1 cellular context compared by ENCODE assay signal in genomic region chr22:42079319-42080251, GRCh38.
TF ChIP-seq lines count a peak whose summit lies in the region.

TSS of gene SMDT1 (plus strand) at chr22:42079700. CDS start at chr22:42079769, 69 bp downstream.

TF ChIP-seq in HepG2, 621 proteins besides CTCF, POLR2A, EP300 and RAD21 (continued from another document and continues in another):
- TF ChIP-seq ZNF503 (CRISPR knock-in tag; IDR thresholded peaks at IDR 0.05): 0 out of 2 replicates have a peak, but pooled peaks have one; percentile 29
- TF ChIP-seq NKX3-1 (CRISPR knock-in tag; IDR thresholded peaks at IDR 0.05): peak; percentile 60; the same call in 1 of the 2 replicates
- TF ChIP-seq SOX5 (CRISPR knock-in tag; IDR thresholded peaks at IDR 0.05; ENCODE audit: borderline replicate concordance): no peak; the same call in 1 of the 2 replicates
- peak; percentile 85 for TF ChIP-seq ZEB1 (IDR thresholded peaks at IDR 0.05; ENCODE audit: insufficient replicate concordance, low read depth)
- peak; percentile 25 for TF ChIP-seq SRSF1 (optimal IDR thresholded peaks at IDR 0.05; ENCODE audit: low read depth, low read length)
- no peak for TF ChIP-seq TCF7 (IDR thresholded peaks at IDR 0.05; ENCODE audit: low read depth)
- TF ChIP-seq CREB1 (IDR thresholded peaks at IDR 0.05): peak; percentile 81
- peak; percentile 72; the same call in 1 of the 2 replicates for TF ChIP-seq CREB1 (CRISPR knock-in tag; IDR thresholded peaks at IDR 0.05)
- TF ChIP-seq BCL6 (CRISPR knock-in tag; IDR thresholded peaks at IDR 0.05): peak; percentile 49
- peak; percentile 84 for TF ChIP-seq NFRKB (IDR thresholded peaks at IDR 0.05)
- peak; percentile 47; the same call in 1 of the 2 replicates for TF ChIP-seq ZNF776 (CRISPR knock-in tag; IDR thresholded peaks at IDR 0.05)
- TF ChIP-seq, protein P1, sequence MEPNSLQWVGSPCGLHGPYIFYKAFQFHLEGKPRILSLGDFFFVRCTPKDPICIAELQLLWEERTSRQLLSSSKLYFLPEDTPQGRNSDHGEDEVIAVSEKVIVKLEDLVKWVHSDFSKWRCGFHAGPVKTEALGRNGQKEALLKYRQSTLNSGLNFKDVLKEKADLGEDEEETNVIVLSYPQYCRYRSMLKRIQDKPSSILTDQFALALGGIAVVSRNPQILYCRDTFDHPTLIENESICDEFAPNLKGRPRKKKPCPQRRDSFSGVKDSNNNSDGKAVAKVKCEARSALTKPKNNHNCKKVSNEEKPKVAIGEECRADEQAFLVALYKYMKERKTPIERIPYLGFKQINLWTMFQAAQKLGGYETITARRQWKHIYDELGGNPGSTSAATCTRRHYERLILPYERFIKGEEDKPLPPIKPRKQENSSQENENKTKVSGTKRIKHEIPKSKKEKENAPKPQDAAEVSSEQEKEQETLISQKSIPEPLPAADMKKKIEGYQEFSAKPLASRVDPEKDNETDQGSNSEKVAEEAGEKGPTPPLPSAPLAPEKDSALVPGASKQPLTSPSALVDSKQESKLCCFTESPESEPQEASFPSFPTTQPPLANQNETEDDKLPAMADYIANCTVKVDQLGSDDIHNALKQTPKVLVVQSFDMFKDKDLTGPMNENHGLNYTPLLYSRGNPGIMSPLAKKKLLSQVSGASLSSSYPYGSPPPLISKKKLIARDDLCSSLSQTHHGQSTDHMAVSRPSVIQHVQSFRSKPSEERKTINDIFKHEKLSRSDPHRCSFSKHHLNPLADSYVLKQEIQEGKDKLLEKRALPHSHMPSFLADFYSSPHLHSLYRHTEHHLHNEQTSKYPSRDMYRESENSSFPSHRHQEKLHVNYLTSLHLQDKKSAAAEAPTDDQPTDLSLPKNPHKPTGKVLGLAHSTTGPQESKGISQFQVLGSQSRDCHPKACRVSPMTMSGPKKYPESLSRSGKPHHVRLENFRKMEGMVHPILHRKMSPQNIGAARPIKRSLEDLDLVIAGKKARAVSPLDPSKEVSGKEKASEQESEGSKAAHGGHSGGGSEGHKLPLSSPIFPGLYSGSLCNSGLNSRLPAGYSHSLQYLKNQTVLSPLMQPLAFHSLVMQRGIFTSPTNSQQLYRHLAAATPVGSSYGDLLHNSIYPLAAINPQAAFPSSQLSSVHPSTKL (CRISPR knock-in tag; IDR thresholded peaks at IDR 0.05): peak; percentile 53; the same call in 1 of the 2 replicates
- no peak for TF ChIP-seq MLXIP (CRISPR knock-in tag; IDR thresholded peaks at IDR 0.05; ENCODE audit: borderline replicate concordance)
- TF ChIP-seq, protein P2, sequence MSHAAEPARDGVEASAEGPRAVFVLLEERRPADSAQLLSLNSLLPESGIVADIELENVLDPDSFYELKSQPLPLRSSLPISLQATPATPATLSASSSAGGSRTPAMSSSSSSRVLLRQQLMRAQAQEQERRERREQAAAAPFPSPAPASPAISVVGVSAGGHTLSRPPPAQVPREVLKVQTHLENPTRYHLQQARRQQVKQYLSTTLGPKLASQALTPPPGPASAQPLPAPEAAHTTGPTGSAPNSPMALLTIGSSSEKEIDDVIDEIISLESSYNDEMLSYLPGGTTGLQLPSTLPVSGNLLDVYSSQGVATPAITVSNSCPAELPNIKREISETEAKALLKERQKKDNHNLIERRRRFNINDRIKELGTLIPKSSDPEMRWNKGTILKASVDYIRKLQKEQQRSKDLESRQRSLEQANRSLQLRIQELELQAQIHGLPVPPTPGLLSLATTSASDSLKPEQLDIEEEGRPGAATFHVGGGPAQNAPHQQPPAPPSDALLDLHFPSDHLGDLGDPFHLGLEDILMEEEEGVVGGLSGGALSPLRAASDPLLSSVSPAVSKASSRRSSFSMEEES (CRISPR knock-in tag; IDR thresholded peaks at IDR 0.05): peak; percentile 84
- TF ChIP-seq HDAC1 (CRISPR knock-in tag; IDR thresholded peaks at IDR 0.05): peak; percentile 82
- peak; percentile 93 for TF ChIP-seq MYC (CRISPR knock-in tag; IDR thresholded peaks at IDR 0.05; ENCODE audit: borderline replicate concordance)
- TF ChIP-seq NPAS2 (CRISPR knock-in tag; IDR thresholded peaks at IDR 0.05; ENCODE audit: borderline replicate concordance): no peak
- TF ChIP-seq ZNF543 (CRISPR knock-in tag; IDR thresholded peaks at IDR 0.05): peak; percentile 44
- peak; percentile 95 for TF ChIP-seq NFYC (CRISPR knock-in tag; IDR thresholded peaks at IDR 0.05)
- TF ChIP-seq ZNF225 (CRISPR knock-in tag; IDR thresholded peaks at IDR 0.05): peak; percentile 64; the same call in 1 of the 2 replicates
- peak; percentile 73 for TF ChIP-seq ZNF331 (CRISPR knock-in tag; IDR thresholded peaks at IDR 0.05)
- TF ChIP-seq ZBTB7A (CRISPR knock-in tag; IDR thresholded peaks at IDR 0.05): no peak
- peak; percentile 74 for TF ChIP-seq TFDP2 (CRISPR knock-in tag; IDR thresholded peaks at IDR 0.05)
- no peak for TF ChIP-seq JDP2 (CRISPR knock-in tag; IDR thresholded peaks at IDR 0.05; ENCODE audit: borderline replicate concordance)
- no peak for TF ChIP-seq ZNF235 (CRISPR knock-in tag; IDR thresholded peaks at IDR 0.05; ENCODE audit: borderline replicate concordance)
- TF ChIP-seq TGIF2 (CRISPR knock-in tag; IDR thresholded peaks at IDR 0.05): peak; percentile 69; the same call in 1 of the 2 replicates
- no peak for TF ChIP-seq NONO (IDR thresholded peaks at IDR 0.05)
- peak; percentile 73 for TF ChIP-seq NONO (CRISPR knock-in tag; conservative IDR thresholded peaks at IDR 0.05)
- 0 out of 2 replicates have a peak, but pooled peaks have one; percentile 44 for TF ChIP-seq NFKBIZ (CRISPR knock-in tag; IDR thresholded peaks at IDR 0.05)
- TF ChIP-seq HNRNPH1 (optimal IDR thresholded peaks at IDR 0.05; ENCODE audit: low read depth, low read length): peak; percentile 83
- peak; percentile 90 for TF ChIP-seq ZFP36L1 (CRISPR knock-in tag; IDR thresholded peaks at IDR 0.05)
- no peak for TF ChIP-seq ZNF460 (CRISPR knock-in tag; IDR thresholded peaks at IDR 0.05; ENCODE audit: borderline replicate concordance)
- peak; percentile 23; the same call in 1 of the 2 replicates for TF ChIP-seq ZNF232 (CRISPR knock-in tag; IDR thresholded peaks at IDR 0.05; ENCODE audit: borderline replicate concordance)
- TF ChIP-seq, protein P3, sequence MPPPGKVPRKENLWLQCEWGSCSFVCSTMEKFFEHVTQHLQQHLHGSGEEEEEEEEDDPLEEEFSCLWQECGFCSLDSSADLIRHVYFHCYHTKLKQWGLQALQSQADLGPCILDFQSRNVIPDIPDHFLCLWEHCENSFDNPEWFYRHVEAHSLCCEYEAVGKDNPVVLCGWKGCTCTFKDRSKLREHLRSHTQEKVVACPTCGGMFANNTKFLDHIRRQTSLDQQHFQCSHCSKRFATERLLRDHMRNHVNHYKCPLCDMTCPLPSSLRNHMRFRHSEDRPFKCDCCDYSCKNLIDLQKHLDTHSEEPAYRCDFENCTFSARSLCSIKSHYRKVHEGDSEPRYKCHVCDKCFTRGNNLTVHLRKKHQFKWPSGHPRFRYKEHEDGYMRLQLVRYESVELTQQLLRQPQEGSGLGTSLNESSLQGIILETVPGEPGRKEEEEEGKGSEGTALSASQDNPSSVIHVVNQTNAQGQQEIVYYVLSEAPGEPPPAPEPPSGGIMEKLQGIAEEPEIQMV (CRISPR knock-in tag; IDR thresholded peaks at IDR 0.05; ENCODE audit: low read depth): peak; percentile 56; the same call in 1 of the 2 replicates
- peak; percentile 45; the same call in 1 of the 2 replicates for TF ChIP-seq ZNF691 (CRISPR knock-in tag; IDR thresholded peaks at IDR 0.05; ENCODE audit: borderline replicate concordance, low read depth)
- TF ChIP-seq ZNF747 (CRISPR knock-in tag; IDR thresholded peaks at IDR 0.05; ENCODE audit: borderline replicate concordance): 0 out of 2 replicates have a peak, but pooled peaks have one; percentile 18
- TF ChIP-seq RBM39 (IDR thresholded peaks at IDR 0.05; ENCODE audit: low read depth, low read length, poor library complexity, severe bottlenecking): peak; percentile 84
- no peak for TF ChIP-seq ATAD3A (CRISPR knock-in tag; IDR thresholded peaks at IDR 0.05)
- peak; percentile 31 for TF ChIP-seq TARDBP (CRISPR knock-in tag; IDR thresholded peaks at IDR 0.05)
- no peak; the same call in 1 of the 2 replicates for TF ChIP-seq ZNF333 (CRISPR knock-in tag; IDR thresholded peaks at IDR 0.05; ENCODE audit: borderline replicate concordance)
- TF ChIP-seq RFXANK (CRISPR knock-in tag; IDR thresholded peaks at IDR 0.05): no peak
- 0 out of 2 replicates have a peak, but pooled peaks have one; percentile 73 for TF ChIP-seq ZSCAN29 (CRISPR knock-in tag; conservative IDR thresholded peaks at IDR 0.05)
- TF ChIP-seq PAF1 (CRISPR knock-in tag; IDR thresholded peaks at IDR 0.05): no peak
- TF ChIP-seq ZMYM2 (CRISPR knock-in tag; IDR thresholded peaks at IDR 0.05): peak; percentile 70
- peak; percentile 92 for TF ChIP-seq POLR2G (IDR thresholded peaks at IDR 0.05; ENCODE audit: low read depth, low read length)
- TF ChIP-seq ZNF335 (CRISPR knock-in tag; IDR thresholded peaks at IDR 0.05): peak; percentile 64; the same call in 1 of the 2 replicates
- no peak for TF ChIP-seq SNAI1 (CRISPR knock-in tag; IDR thresholded peaks at IDR 0.05; ENCODE audit: borderline replicate concordance)
- TF ChIP-seq NRL (CRISPR knock-in tag; IDR thresholded peaks at IDR 0.05; ENCODE audit: borderline replicate concordance): peak; percentile 58; the same call in 1 of the 2 replicates
- TF ChIP-seq, protein P4, sequence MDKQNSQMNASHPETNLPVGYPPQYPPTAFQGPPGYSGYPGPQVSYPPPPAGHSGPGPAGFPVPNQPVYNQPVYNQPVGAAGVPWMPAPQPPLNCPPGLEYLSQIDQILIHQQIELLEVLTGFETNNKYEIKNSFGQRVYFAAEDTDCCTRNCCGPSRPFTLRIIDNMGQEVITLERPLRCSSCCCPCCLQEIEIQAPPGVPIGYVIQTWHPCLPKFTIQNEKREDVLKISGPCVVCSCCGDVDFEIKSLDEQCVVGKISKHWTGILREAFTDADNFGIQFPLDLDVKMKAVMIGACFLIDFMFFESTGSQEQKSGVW (CRISPR knock-in tag; IDR thresholded peaks at IDR 0.05; ENCODE audit: borderline replicate concordance): no peak
- TF ChIP-seq, protein P5, sequence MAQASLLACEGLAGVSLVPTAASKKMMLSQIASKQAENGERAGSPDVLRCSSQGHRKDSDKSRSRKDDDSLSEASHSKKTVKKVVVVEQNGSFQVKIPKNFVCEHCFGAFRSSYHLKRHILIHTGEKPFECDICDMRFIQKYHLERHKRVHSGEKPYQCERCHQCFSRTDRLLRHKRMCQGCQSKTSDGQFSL (CRISPR knock-in tag; IDR thresholded peaks at IDR 0.05): no peak
- no peak for TF ChIP-seq LCORL (IDR thresholded peaks at IDR 0.05)
- TF ChIP-seq LCORL (CRISPR knock-in tag; IDR thresholded peaks at IDR 0.05): peak; percentile 59; the same call in 1 of the 2 replicates
- TF ChIP-seq ZNF382 (CRISPR knock-in tag; IDR thresholded peaks at IDR 0.05; ENCODE audit: borderline replicate concordance): no peak
- peak; percentile 88 for TF ChIP-seq MEIS1 (CRISPR knock-in tag; IDR thresholded peaks at IDR 0.05; ENCODE audit: borderline replicate concordance)
- TF ChIP-seq ZNF841 (CRISPR knock-in tag; IDR thresholded peaks at IDR 0.05; ENCODE audit: borderline replicate concordance): no peak
- no peak for TF ChIP-seq ZNF354B (CRISPR knock-in tag; IDR thresholded peaks at IDR 0.05)
- no peak for TF ChIP-seq ZNF251 (CRISPR knock-in tag; IDR thresholded peaks at IDR 0.05)
- TF ChIP-seq ELF3 (CRISPR knock-in tag; IDR thresholded peaks at IDR 0.05): peak; percentile 26; the same call in 1 of the 2 replicates
